ENCODE assay signal across 10 cellular contexts in genomic region chr5:136686192-136686872, GRCh38.
DNase-seq lines count a peak whose midpoint lies in the region; ATAC-seq, FAIRE-seq and TF ChIP-seq lines count a peak whose summit lies in the region.
"Had no signal": no experiment of that assay in that cellular context is flagged by ENCODE, and none has a peak within 500 bp of the region (broad histone marks: within the 10 kb centered on the region; RNA-seq: fewer than 3 reads in every experiment).

No MANE protein-coding gene starts in this region.

- no peaks in the 10 kb centered on the region for H4K20me1 ChIP-seq in H1 (replicated peaks in 1 of 2; ENCODE audit: control insufficient read depth in 1 of 2, insufficient read depth in 2 of 2, low read length in 2 of 2)

- H3K79me2 ChIP-seq in H1 (ENCODE audit: control insufficient read depth in 1 of 2, insufficient read depth in 2 of 2, low read length in 2 of 2), result no peaks in the 10 kb centered on the region

- no peak overlapping the region for H3K4ac ChIP-seq in H1 (replicated peaks; ENCODE audit: insufficient read length, low read depth, low read length)

- 64% methylated on average over 1 of the region's 1 CpG; no CpG with 5 or more reads in 1 of the 2 experiments for WGBS in H1 (ENCODE audit: extremely low coverage in 1 of 2, insufficient coverage in 1 of 2, insufficient read length in 1 of 2, insufficient replicate concordance in 2 of 2, low coverage in 1 of 2, low lambda C conversion rate in 2 of 2, missing lambda C conversion rate in 1 of 2), 2 experiments
- 6 to 37% (median 35%) methylated on average over 1 of the region's 1 CpG for WGBS in psoas muscle, 3 donors

- H2BK15ac ChIP-seq in H1 (ENCODE audit: low read length), result peak overlapping the region; percentile 46; the same call in 1 of the 2 replicates

- no peak overlapping the region for H3K27ac ChIP-seq in H1 (ENCODE audit: low read depth, low read length)
- H3K27ac ChIP-seq in psoas muscle, result no peak overlapping the region
- H3K27ac ChIP-seq in dorsolateral prefrontal cortex, result no peak overlapping the region

- TF ChIP-seq RAD21 in H1 (IDR thresholded peaks at IDR 0.05 in 1 of 2, conservative IDR thresholded peaks at IDR 0.05 in 1 of 2; ENCODE audit: low read depth in 2 of 2, low read length in 2 of 2), result peak; percentile 80 to 85

- no peak for TF ChIP-seq POLR2A in H1 (IDR thresholded peaks at IDR 0.05; ENCODE audit: control extremely low read depth in 1 of 2, low read depth in 2 of 2, low read length in 2 of 2)

- H4K8ac ChIP-seq in H1 (ENCODE audit: extremely low read depth, insufficient read depth, low read length), result no peak overlapping the region

- no peaks in the 10 kb centered on the region for H3K23me2 ChIP-seq in H1 (ENCODE audit: low read depth, low read length)

- no peak overlapping the region for H3K56ac ChIP-seq in H1 (replicated peaks; ENCODE audit: insufficient read length, low read depth, low read length)

- peak overlapping the region; percentile 36 for H4K5ac ChIP-seq in H1 (ENCODE audit: insufficient read length, low read depth, low read length)

- intact Hi-C loops in psoas muscle (cut with DNase I), result no loop called here
- intact Hi-C loops in dorsolateral prefrontal cortex (cut with DNase I), result no loop called here
- intact Hi-C loops in posterior vena cava (cut with DNase I), result no loop called here

- peak; percentile 2 for DNase-seq in NCI-H2196 (lab: John Stamatoyannopoulos, UW; ENCODE audit: unreplicated experiment)
- no peak for DNase-seq in NCI-H2196 treated with DMSO at 0.1 percent for 48 hours (lab: John Stamatoyannopoulos, UW; ENCODE audit: unreplicated experiment)
- peak; percentile 17 to 37 for DNase-seq in NCI-H526 (lab: John Stamatoyannopoulos, UW)
- peak in 1 of 2 experiments; percentile 49 for DNase-seq in H1 (ENCODE audit: low read depth in 1 of 2, low spot score in 2 of 2)
- DNase-seq in psoas muscle, result no peak
- no peak for DNase-seq in dorsolateral prefrontal cortex
- no peak for DNase-seq in posterior vena cava (ENCODE audit: low spot score)
- DNase-seq in activated CD4-positive, alpha-beta T cell treated with anti-CD3 and anti-CD28 coated beads, Interleukin-2, amount 50 U/mL, for 1 hour, result no peak
- DNase-seq: HCEC 1CT had no signal

- H2BK20ac ChIP-seq in H1 (ENCODE audit: low read length), result peak overlapping the region; percentile 95; the same call in 1 of the 2 replicates

- peak overlapping the region; percentile 52 for H4K91ac ChIP-seq in H1 (replicated peaks; ENCODE audit: insufficient read length, low read length)

- peak overlapping the region; percentile 84; the same call in 1 of the 2 replicates for H2AFZ ChIP-seq in H1 (ENCODE audit: low read length)

- no peak for ATAC-seq in psoas muscle

- H2AK5ac ChIP-seq in H1 (ENCODE audit: low read depth, low read length), result no peak overlapping the region

- peak in 2 of 3 experiments; percentile 65 to 67; a peak in 3 of 4 replicates for TF ChIP-seq CTCF in H1 (IDR thresholded peaks at IDR 0.05; ENCODE audit: control extremely low read depth in 1 of 3, insufficient read depth in 1 of 3, low read depth in 1 of 3, low read length in 3 of 3)
- TF ChIP-seq CTCF in psoas muscle (IDR thresholded peaks at IDR 0.05), result peak; percentile 9
- peak in 2 of 56 donors; percentile 9 to 11 for TF ChIP-seq CTCF in dorsolateral prefrontal cortex (IDR thresholded peaks at IDR 0.05 in 54 of 56, conservative IDR thresholded peaks at IDR 0.05 in 2 of 56; ENCODE audit: low read depth in 1 of 56, partially characterized antibody in 56 of 56)

- H3K4me3 ChIP-seq in H1 (ENCODE audit: extremely low read depth in 1 of 4, insufficient read depth in 2 of 4, low read depth in 3 of 4, low read length in 4 of 4), result no peak overlapping the region
- H3K4me3 ChIP-seq in psoas muscle, result no peak overlapping the region
- H3K4me3 ChIP-seq in dorsolateral prefrontal cortex, result no peak overlapping the region

- H3K79me1 ChIP-seq in H1 (ENCODE audit: low read depth, low read length), result no peaks in the 10 kb centered on the region

- H3K27me3 ChIP-seq in H1 (replicated peaks in 1 of 4; ENCODE audit: control insufficient read depth in 3 of 4, extremely low read depth in 1 of 4, insufficient read depth in 3 of 4, low read length in 3 of 4) (no peaks in the 10 kb centered on the region; a peak in 1 of 7 replicates), psoas muscle (ENCODE audit: insufficient read depth in 3 of 3, low read length in 2 of 3) (no peaks in the 10 kb centered on the region), dorsolateral prefrontal cortex (peaks cover 0 to 14% (median 0%) of the 10 kb centered on the region in 45 donors)

- H2BK12ac ChIP-seq in H1 (ENCODE audit: low read depth, low read length), result peak overlapping the region; percentile 72

- CTCF ChIA-PET in H1 (lab: Charles Lee; ENCODE audit: partially characterized antibody), result interaction anchor here (0.6 to 7.5 kb wide), 48 partner anchors 9 to 546 kb away, joined by 3 to 40 read pairs (median 4); partner anchors contain the start of gene TRPC7

- peak; percentile 13 for FAIRE-seq in H1 (lab: Jason Lieb, UNC)
- FAIRE-seq: endometrium had no signal

- H2BK5ac ChIP-seq in H1 (ENCODE audit: low read depth, low read length), result peak overlapping the region; percentile 90; the same call in 1 of the 2 replicates

- TF ChIP-seq EP300 in H1 (IDR thresholded peaks at IDR 0.05; ENCODE audit: borderline replicate concordance in 1 of 2, low read depth in 2 of 2, low read length in 2 of 2), result no peak

- no peak overlapping the region for H3K9ac ChIP-seq in H1 (replicated peaks in 1 of 4; ENCODE audit: extremely low read depth in 1 of 4, low read depth in 3 of 4, low read length in 3 of 4)

- H3K36me3 ChIP-seq in H1 (ENCODE audit: control insufficient read depth in 2 of 4, insufficient read depth in 4 of 4, low read length in 3 of 4) (no peaks in the 10 kb centered on the region), psoas muscle (ENCODE audit: insufficient read depth in 1 of 2, low read depth in 1 of 2) (no peaks in the 10 kb centered on the region)

- H3K4me2 ChIP-seq in H1 (ENCODE audit: insufficient read depth in 1 of 2, low read depth in 2 of 2, low read length in 2 of 2), result no peak overlapping the region

- peaks cover 7 to 11% of the 10 kb centered on the region in 2 experiments; a peak in 2 of 4 replicates for H3K9me3 ChIP-seq in H1 (ENCODE audit: insufficient read depth in 2 of 2, low read depth in 1 of 2, low read length in 1 of 2)
- H3K9me3 ChIP-seq in psoas muscle, result peaks cover 2% of the 10 kb centered on the region

- H3K4me1 ChIP-seq in H1 (replicated peaks in 1 of 4; ENCODE audit: control insufficient read depth in 3 of 4, insufficient read depth in 4 of 4, low read length in 3 of 4) (no peaks in the 10 kb centered on the region), psoas muscle (no peaks in the 10 kb centered on the region)

- no peak overlapping the region for H3K14ac ChIP-seq in H1 (ENCODE audit: insufficient read length)

- H3K18ac ChIP-seq in H1 (ENCODE audit: extremely low read depth, low read length), result no peak overlapping the region

- POLR2A ChIA-PET in H1 (lab: Charles Lee; ENCODE audit: partially characterized antibody), result no interaction called here

- peak overlapping the region; percentile 41 for H2BK120ac ChIP-seq in H1 (replicated peaks; ENCODE audit: low read depth, low read length)

- H3K23ac ChIP-seq in H1 (ENCODE audit: insufficient read length), result no peak overlapping the region

TF ChIP-seq in H1, 55 proteins besides CTCF, POLR2A, EP300 and RAD21:
- no peak for TF ChIP-seq PHF8 (conservative IDR thresholded peaks at IDR 0.05; ENCODE audit: low read depth, low read length)
- TF ChIP-seq TEAD4 (IDR thresholded peaks at IDR 0.05; ENCODE audit: low read depth, low read length), result no peak
- no peak for TF ChIP-seq CBX8 (IDR thresholded peaks at IDR 0.05; ENCODE audit: borderline replicate concordance, low read depth, low read length)
- no peak for TF ChIP-seq JUN (IDR thresholded peaks at IDR 0.05; ENCODE audit: low read depth, low read length)
- no peak for TF ChIP-seq RXRA (IDR thresholded peaks at IDR 0.05; ENCODE audit: insufficient read depth, low read depth, low read length)

Comparison
In these comparisons a context has a peak if more than half of its experiments do, and no peak if none do; other contexts are left out.
1. DNase-seq: peak in NCI-H2196 (single experiment) and NCI-H526 (2 of 2); none in NCI-H2196 treated with DMSO at 0.1 percent for 48 hours (single experiment), psoas muscle (0 of 2), dorsolateral prefrontal cortex (0 of 10), posterior vena cava (single experiment) and activated CD4-positive, alpha-beta T cell treated with anti-CD3 and anti-CD28 coated beads, Interleukin-2, amount 50 U/mL, for 1 hour (single experiment).